8 cellular contexts compared by ENCODE assay signal in genomic region chr3:107938128-107938527, GRCh38.
DNase-seq lines count a peak whose midpoint lies in the region; ATAC-seq lines count a peak whose summit lies in the region.

No MANE protein-coding gene starts in this region.

- H2AK5ac ChIP-seq in mesendoderm (ENCODE audit: low read length), result no peak overlapping the region

- peak; percentile 20 for DNase-seq in activated CD4-positive, alpha-beta memory T cell treated with anti-CD3 and anti-CD28 coated beads for 36 hours
- no peak for DNase-seq in activated CD4-positive, alpha-beta memory T cell treated with anti-CD3 and anti-CD28 coated beads, Interleukin-2, amount 10 ng/mL, durations not matched to agents 7 days and 5 days
- DNase-seq in NCI-H460 (ENCODE audit: extremely low read depth, low read depth) (peak; percentile 12), dermis blood vessel endothelial cell (peak; percentile 71), mesendoderm (peak; percentile 68)
- DNase-seq in stimulated activated CD4-positive, alpha-beta T cell treated with anti-CD3 and anti-CD28 coated beads, Interleukin-15, amount 100 ng/mL, for 24 hours, result no peak

- no peaks in the 10 kb centered on the region for H3K79me2 ChIP-seq in mesendoderm (ENCODE audit: control insufficient read depth, insufficient read depth, low read length)

- H3K4me1 ChIP-seq in mesendoderm (ENCODE audit: control insufficient read depth, low read depth, low read length), result no peaks in the 10 kb centered on the region

- H3K27ac ChIP-seq in mesendoderm (ENCODE audit: low read depth, low read length), result no peak overlapping the region

- peaks cover 6% of the 10 kb centered on the region for H3K9me3 Mint-ChIP-seq in activated CD4-positive, alpha-beta memory T cell treated with anti-CD3 and anti-CD28 coated beads for 36 hours
- H3K9me3 Mint-ChIP-seq in activated CD4-positive, alpha-beta memory T cell treated with anti-CD3 and anti-CD28 coated beads, Interleukin-2, amount 10 ng/mL, durations not matched to agents 7 days and 5 days, result peaks cover 7% of the 10 kb centered on the region

- no peaks in the 10 kb centered on the region for H3K27me3 ChIP-seq in mesendoderm (ENCODE audit: insufficient read depth, low read length, poor library complexity)

- H2BK5ac ChIP-seq in mesendoderm (ENCODE audit: low read length), result no peak overlapping the region

- no peak for ATAC-seq in GM21447 (IDR thresholded peaks at IDR 0.05; ENCODE audit: unreplicated experiment)
- no peak for ATAC-seq in HG03354 (IDR thresholded peaks at IDR 0.05; ENCODE audit: poor library complexity, severe bottlenecking, unreplicated experiment)

- no peak overlapping the region for H2BK120ac ChIP-seq in mesendoderm (ENCODE audit: low read depth, low read length)

- no peak overlapping the region for H3K56ac ChIP-seq in mesendoderm (ENCODE audit: low read length)

- POLR2A ChIA-PET in activated CD4-positive, alpha-beta memory T cell treated with anti-CD3 and anti-CD28 coated beads for 36 hours (lab: Charles Lee), result interaction anchor here (0.7 kb wide), 1 partner anchor 187 kb away, joined by 3 read pairs; no protein-coding TSS in a partner anchor
- POLR2A ChIA-PET in activated CD4-positive, alpha-beta memory T cell treated with anti-CD3 and anti-CD28 coated beads, Interleukin-2, amount 10 ng/mL, durations not matched to agents 7 days and 5 days (lab: Charles Lee), result interaction anchor here (1.6 kb wide), 1 partner anchor 47 kb away, joined by 6 read pairs; no protein-coding TSS in a partner anchor

- H4K5ac ChIP-seq in mesendoderm (ENCODE audit: low read length), result no peak overlapping the region

- intact Hi-C loops in activated CD4-positive, alpha-beta memory T cell treated with anti-CD3 and anti-CD28 coated beads for 36 hours (cut with micrococcal nuclease), result no loop called here

- CTCF ChIA-PET in activated CD4-positive, alpha-beta memory T cell treated with anti-CD3 and anti-CD28 coated beads for 36 hours (lab: Charles Lee), result interaction anchor here (0.9 to 2.6 kb wide), 5 partner anchors 10 to 614 kb away, joined by 3 to 27 read pairs (median 4); no protein-coding TSS in a partner anchor
- CTCF ChIA-PET in activated CD4-positive, alpha-beta memory T cell treated with anti-CD3 and anti-CD28 coated beads, Interleukin-2, amount 10 ng/mL, durations not matched to agents 7 days and 5 days (lab: Charles Lee), result interaction anchor here (1.2 to 2.3 kb wide), 7 partner anchors 10 to 540 kb away, joined by 3 to 13 read pairs (median 3); no protein-coding TSS in a partner anchor

- H3K4ac ChIP-seq in mesendoderm (ENCODE audit: low read depth, low read length), result no peak overlapping the region

- peaks cover 17% of the 10 kb centered on the region for H3K4me1 Mint-ChIP-seq in activated CD4-positive, alpha-beta memory T cell treated with anti-CD3 and anti-CD28 coated beads for 36 hours (ENCODE audit: low read depth)
- H3K4me1 Mint-ChIP-seq in activated CD4-positive, alpha-beta memory T cell treated with anti-CD3 and anti-CD28 coated beads, Interleukin-2, amount 10 ng/mL, durations not matched to agents 7 days and 5 days, result peaks cover 18% of the 10 kb centered on the region

- no peaks in the 10 kb centered on the region for H3K79me1 ChIP-seq in mesendoderm (ENCODE audit: low read length)

- H3K36me3 Mint-ChIP-seq in activated CD4-positive, alpha-beta memory T cell treated with anti-CD3 and anti-CD28 coated beads for 36 hours, result peaks cover 3% of the 10 kb centered on the region
- H3K36me3 Mint-ChIP-seq in activated CD4-positive, alpha-beta memory T cell treated with anti-CD3 and anti-CD28 coated beads, Interleukin-2, amount 10 ng/mL, durations not matched to agents 7 days and 5 days (ENCODE audit: low read depth), result no peaks in the 10 kb centered on the region

- H3K9ac ChIP-seq in mesendoderm (ENCODE audit: low read length), result no peak overlapping the region

- no peak overlapping the region for H3K23ac ChIP-seq in mesendoderm (ENCODE audit: low read length)

- no peak overlapping the region for H3K27ac Mint-ChIP-seq in activated CD4-positive, alpha-beta memory T cell treated with anti-CD3 and anti-CD28 coated beads for 36 hours
- no peak overlapping the region for H3K27ac Mint-ChIP-seq in activated CD4-positive, alpha-beta memory T cell treated with anti-CD3 and anti-CD28 coated beads, Interleukin-2, amount 10 ng/mL, durations not matched to agents 7 days and 5 days

- H3K36me3 ChIP-seq in mesendoderm (ENCODE audit: control insufficient read depth, insufficient read depth, low read length), result no peaks in the 10 kb centered on the region

- H3K4me3 Mint-ChIP-seq in activated CD4-positive, alpha-beta memory T cell treated with anti-CD3 and anti-CD28 coated beads for 36 hours, result no peak overlapping the region
- H3K4me3 Mint-ChIP-seq in activated CD4-positive, alpha-beta memory T cell treated with anti-CD3 and anti-CD28 coated beads, Interleukin-2, amount 10 ng/mL, durations not matched to agents 7 days and 5 days, result no peak overlapping the region

- no peak overlapping the region for H3K4me3 ChIP-seq in mesendoderm (ENCODE audit: low read length)

- H3K4me2 ChIP-seq in mesendoderm (ENCODE audit: low read length), result no peak overlapping the region

- H4K8ac ChIP-seq in mesendoderm (ENCODE audit: low read depth, low read length), result no peak overlapping the region

- H3K27me3 Mint-ChIP-seq in activated CD4-positive, alpha-beta memory T cell treated with anti-CD3 and anti-CD28 coated beads for 36 hours, result no peaks in the 10 kb centered on the region
- peaks cover 15% of the 10 kb centered on the region for H3K27me3 Mint-ChIP-seq in activated CD4-positive, alpha-beta memory T cell treated with anti-CD3 and anti-CD28 coated beads, Interleukin-2, amount 10 ng/mL, durations not matched to agents 7 days and 5 days

- H3K18ac ChIP-seq in mesendoderm (ENCODE audit: low read length), result no peak overlapping the region

- no peak overlapping the region for H2BK15ac ChIP-seq in mesendoderm (replicated peaks; ENCODE audit: low read depth)

Comparison
In these comparisons a context has a peak if more than half of its experiments do, and no peak if none do; other contexts are left out.
1. DNase-seq: peak in activated CD4-positive, alpha-beta memory T cell treated with anti-CD3 and anti-CD28 coated beads for 36 hours (single experiment), NCI-H460 (single experiment), dermis blood vessel endothelial cell (single experiment) and mesendoderm (single experiment); none in activated CD4-positive, alpha-beta memory T cell treated with anti-CD3 and anti-CD28 coated beads, Interleukin-2, amount 10 ng/mL, durations not matched to agents 7 days and 5 days (single experiment) and stimulated activated CD4-positive, alpha-beta T cell treated with anti-CD3 and anti-CD28 coated beads, Interleukin-15, amount 100 ng/mL, for 24 hours (single experiment).